ENCODE assay signal across 17 cellular contexts in genomic region chr5:173662896-173663809, GRCh38. TPM values are rescaled to one million over a fixed set of nuclear protein-coding genes. Genes with fewer than 3 reads are reported as not detected.
A peak's percentile ranks its signal among the peaks of the same experiment; 100 is the strongest.
DNase-seq lines count a peak whose midpoint lies in the region; ATAC-seq and TF ChIP-seq lines count a peak whose summit lies in the region.
"Had no signal": no experiment of that assay in that cellular context is flagged by ENCODE, and none has a peak within 500 bp of the region (broad histone marks: within the 10 kb centered on the region; RNA-seq: fewer than 3 reads in every experiment).

No MANE protein-coding gene starts in this region.

- H3K36me3 Mint-ChIP-seq in dendritic cell treated with granulocyte-macrophage colony-stimulating factor and Interleukin-4, amounts not matched to agents 40 ng/mL and 50 ng/mL, for 4 days (ENCODE audit: low read depth) = peaks cover 6% of the 10 kb centered on the region

- intact Hi-C loops in dendritic cell treated with granulocyte-macrophage colony-stimulating factor and Interleukin-4, amounts not matched to agents 40 ng/mL and 50 ng/mL, for 4 days (cut with micrococcal nuclease) = no loop called here

- peaks cover 3% of the 10 kb centered on the region for H3K9me3 ChIP-seq in neutrophil

- H3K27me3 Mint-ChIP-seq in dendritic cell treated with granulocyte-macrophage colony-stimulating factor and Interleukin-4, amounts not matched to agents 40 ng/mL and 50 ng/mL, for 4 days = no peaks in the 10 kb centered on the region

- peak; percentile 41 for DNase-seq in DMS53 (lab: John Stamatoyannopoulos, UW)
- no peak for DNase-seq in DMS53 treated with DMSO at 0.1 percent for 48 hours (lab: John Stamatoyannopoulos, UW; ENCODE audit: unreplicated experiment)
- peak; percentile 15 for DNase-seq in LNCaP clone FGC (ENCODE audit: low read depth)
- DNase-seq in foreskin keratinocyte = no peak
- no peak for DNase-seq in superior temporal gyrus (ENCODE audit: extremely low spot score)
- DNase-seq: CD4-positive, alpha-beta T cell; GOT3; KG1; NCI-H1417 treated with DMSO at 0.1 percent for 48 hours; NCI-H1930; NCI-H345; SW 1271 had no signal

- H3K4me1 ChIP-seq in neutrophil (ENCODE audit: control insufficient read depth in 1 of 2, insufficient read depth in 1 of 2, low read depth in 1 of 2, low read length in 1 of 2) = peaks cover 16 to 21% of the 10 kb centered on the region in 2 experiments
- H3K4me1 ChIP-seq in foreskin keratinocyte = no peaks in the 10 kb centered on the region

- no peak overlapping the region for H3K4me3 ChIP-seq in LNCaP clone FGC (ENCODE audit: low read depth, low read length)
- no peak overlapping the region for H3K4me3 ChIP-seq in neutrophil (ENCODE audit: low read depth in 1 of 2, low read length in 1 of 2)

- ATAC-seq in HG02610 (IDR thresholded peaks at IDR 0.05; ENCODE audit: unreplicated experiment) = no peak
- no peak for ATAC-seq in foreskin keratinocyte
- ATAC-seq: Panc1 had no signal

- no peak overlapping the region for H3K4me3 Mint-ChIP-seq in dendritic cell treated with granulocyte-macrophage colony-stimulating factor and Interleukin-4, amounts not matched to agents 40 ng/mL and 50 ng/mL, for 4 days
- H3K4me3 Mint-ChIP-seq: CD4-positive, alpha-beta T cell had no signal

- H3K9me3 Mint-ChIP-seq in dendritic cell treated with granulocyte-macrophage colony-stimulating factor and Interleukin-4, amounts not matched to agents 40 ng/mL and 50 ng/mL, for 4 days = peaks cover 19% of the 10 kb centered on the region
- H3K9me3 Mint-ChIP-seq: CD4-positive, alpha-beta T cell had no signal

- no peaks in the 10 kb centered on the region for H3K27me3 ChIP-seq in neutrophil
- H3K27me3 ChIP-seq in foreskin keratinocyte = no peaks in the 10 kb centered on the region

- no peak for TF ChIP-seq CTCF in LNCaP clone FGC (IDR thresholded peaks at IDR 0.05; ENCODE audit: control insufficient read depth, extremely low read depth, insufficient read depth)
- no peak for TF ChIP-seq CTCF in neutrophil (IDR thresholded peaks at IDR 0.05)
- TF ChIP-seq CTCF in foreskin keratinocyte (conservative IDR thresholded peaks at IDR 0.05) = no peak

- H3K27ac ChIP-seq in neutrophil (peak overlapping the region; percentile 55), foreskin keratinocyte (no peak overlapping the region)
- H3K27ac ChIP-seq: 22Rv1 had no signal

- peaks cover 23% of the 10 kb centered on the region for H3K4me1 Mint-ChIP-seq in dendritic cell treated with granulocyte-macrophage colony-stimulating factor and Interleukin-4, amounts not matched to agents 40 ng/mL and 50 ng/mL, for 4 days (ENCODE audit: low read depth)

- peak overlapping the region; percentile 74 for H3K27ac Mint-ChIP-seq in dendritic cell treated with granulocyte-macrophage colony-stimulating factor and Interleukin-4, amounts not matched to agents 40 ng/mL and 50 ng/mL, for 4 days
- H3K27ac Mint-ChIP-seq: CD4-positive, alpha-beta T cell had no signal

- no peaks in the 10 kb centered on the region for H3K36me3 ChIP-seq in neutrophil

RNA-seq across cellular contexts. Expression of gene BOD1, which starts 46.7 kb away (rescaled TPM):
- 58.5 and 67.2 TPM in 2 replicates for total RNA-seq in foreskin keratinocyte
- polyA plus RNA-seq in foreskin keratinocyte = 51.8 and 61.2 TPM in 2 replicates

Comparison
In these comparisons a context has a peak if more than half of its experiments do, and no peak if none do; other contexts are left out.
1. DNase-seq: peak in DMS53 (single experiment) and LNCaP clone FGC (single experiment); none in DMS53 treated with DMSO at 0.1 percent for 48 hours (single experiment), foreskin keratinocyte (0 of 2) and superior temporal gyrus (single experiment).